ENCODE assay signal across 8 cellular contexts in genomic region chr4:3531887-3532713, GRCh38. TPM values are rescaled to one million over a fixed set of nuclear protein-coding genes. Genes with fewer than 3 reads are reported as not detected.
DNase-seq lines count a peak whose midpoint lies in the region; ATAC-seq and TF ChIP-seq lines count a peak whose summit lies in the region.

Gene LRPAP1, minus strand, starts transcription at chr4:3532422. Its CDS starts 10 bp downstream, at chr4:3532412.

- no peaks in the 10 kb centered on the region for H3K9me3 Mint-ChIP-seq in activated CD4-positive, alpha-beta T cell treated with anti-CD3 and anti-CD28 coated beads for 36 hours (ENCODE audit: low read depth)
- H3K9me3 Mint-ChIP-seq in chondrocyte (ENCODE audit: low read depth) = peaks cover 5% of the 10 kb centered on the region

- H3K27ac Mint-ChIP-seq in activated CD4-positive, alpha-beta T cell treated with anti-CD3 and anti-CD28 coated beads for 36 hours = peak within 1 kb of the TSS; percentile 97
- H3K27ac Mint-ChIP-seq in chondrocyte (ENCODE audit: unreplicated experiment) = peak within 1 kb of the TSS; percentile 95

- H3K36me3 Mint-ChIP-seq in activated CD4-positive, alpha-beta T cell treated with anti-CD3 and anti-CD28 coated beads for 36 hours (ENCODE audit: low read depth) = peaks cover 8% of the 10 kb centered on the region
- peaks cover 4% of the 10 kb centered on the region for H3K36me3 Mint-ChIP-seq in chondrocyte (ENCODE audit: low read depth)

- H3K27me3 Mint-ChIP-seq in activated CD4-positive, alpha-beta T cell treated with anti-CD3 and anti-CD28 coated beads for 36 hours = no peaks in the 10 kb centered on the region
- peaks cover 6% of the 10 kb centered on the region for H3K27me3 Mint-ChIP-seq in chondrocyte (ENCODE audit: low read depth)

- DNase-seq in AG09309 (ENCODE audit: low read depth) (peak; percentile 46), NCI-H510A (lab: John Stamatoyannopoulos, UW) (peak; percentile 58), chondrocyte (ENCODE audit: low spot score) (peak; percentile 95), kidney tubule cell (ENCODE audit: low spot score) (peak; percentile 89)
- DNase-seq in activated CD4-positive, alpha-beta T cell treated with anti-CD3 and anti-CD28 coated beads for 36 hours = peak; percentile 92
- peak; percentile 71 to 80 (median 80) for DNase-seq in stimulated activated CD4-positive, alpha-beta T cell treated with anti-CD3 and anti-CD28 coated beads, Interleukin-1b, Interleukin-23, amount 100 ng/mL, for 24 hours (ENCODE audit: low read depth in 4 of 4, low spot score in 1 of 4)

- peak within 1 kb of the TSS; percentile 100 for H3K4me3 Mint-ChIP-seq in activated CD4-positive, alpha-beta T cell treated with anti-CD3 and anti-CD28 coated beads for 36 hours
- peak within 1 kb of the TSS; percentile 99 for H3K4me3 Mint-ChIP-seq in chondrocyte (ENCODE audit: unreplicated experiment)

- ATAC-seq in GM19025 (IDR thresholded peaks at IDR 0.05; ENCODE audit: low read depth, unreplicated experiment) (peak; percentile 85), HG03342 (IDR thresholded peaks at IDR 0.05; ENCODE audit: unreplicated experiment) (peak; percentile 88)
- peak; percentile 94 for ATAC-seq in activated CD4-positive, alpha-beta T cell treated with anti-CD3 and anti-CD28 coated beads for 36 hours

- peaks cover 20% of the 10 kb centered on the region for H3K4me1 Mint-ChIP-seq in activated CD4-positive, alpha-beta T cell treated with anti-CD3 and anti-CD28 coated beads for 36 hours
- H3K4me1 Mint-ChIP-seq in chondrocyte (ENCODE audit: low read depth) = peaks cover 21% of the 10 kb centered on the region

- TF ChIP-seq CTCF in AG09309 (IDR thresholded peaks at IDR 0.05; ENCODE audit: control insufficient read depth, insufficient read depth, low read depth, low read length, missing control alignments) = no peak
- peak; percentile 20 for TF ChIP-seq CTCF in chondrocyte (IDR thresholded peaks at IDR 0.05)

- CTCF ChIA-PET in activated CD4-positive, alpha-beta T cell treated with anti-CD3 and anti-CD28 coated beads for 36 hours (lab: Charles Lee) = no interaction called here

- intact Hi-C loops in activated CD4-positive, alpha-beta T cell treated with anti-CD3 and anti-CD28 coated beads for 36 hours (cut with DNase I, micrococcal nuclease) = loop anchor here (1.0 to 10.0 kb wide), 7 partner anchors 240 to 1951 kb away; partner anchors contain the start of gene FAM193A (in 1 of the 2)

- H3K4me3 ChIP-seq in AG09309 (ENCODE audit: control insufficient read depth, low read depth, low read length) = peak within 1 kb of the TSS; percentile 64

- POLR2A ChIA-PET in activated CD4-positive, alpha-beta T cell treated with anti-CD3 and anti-CD28 coated beads for 36 hours (lab: Charles Lee) = no interaction called here

RNA-seq across cellular contexts. Expression of gene LRPAP1, which starts in this region (rescaled TPM):
- total RNA-seq in activated CD4-positive, alpha-beta T cell treated with anti-CD3 and anti-CD28 coated beads for 36 hours = 10 to 100 TPM; 50.8 to 53.4 TPM
- 135 to 142 TPM (median 142 TPM) in 3 replicates for total RNA-seq in chondrocyte

Comparison
In these comparisons a context has a peak if more than half of its experiments do, and no peak if none do; other contexts are left out.
1. Peak in every context shown above with its lines: DNase-seq, ATAC-seq and H3K4me3 ChIP-seq.